In genomic region chr7:44415047-44415446, GRCh38 we compare ENCODE assay signal across 15 cellular contexts.
A peak's percentile ranks its signal among the peaks of the same experiment; 100 is the strongest.
DNase-seq lines count a peak whose midpoint lies in the region; ATAC-seq lines count a peak whose summit lies in the region.
"Had no signal": no experiment of that assay in that cellular context is flagged by ENCODE, and none has a peak within 500 bp of the region (broad histone marks: within the 10 kb centered on the region; RNA-seq: fewer than 3 reads in every experiment).

No MANE protein-coding gene starts in this region.

- peaks cover 23% of the 10 kb centered on the region for H3K4me1 Mint-ChIP-seq in T-helper 17 cell

- H3K36me3 Mint-ChIP-seq in T-helper 17 cell (ENCODE audit: low read depth): peaks cover 4% of the 10 kb centered on the region

- DNase-seq in AG08395 (ENCODE audit: low spot score) (peak; percentile 40), HCEC 1CT (peak; percentile 57), T-helper 17 cell (no peak), foreskin melanocyte (peak; percentile 16), nucleus accumbens (lab: John Stamatoyannopoulos, UW) (no peak), NCI-H748 (lab: John Stamatoyannopoulos, UW; ENCODE audit: unreplicated experiment) (no peak)
- no peak for DNase-seq in stimulated activated CD4-positive, alpha-beta T cell treated with anti-CD3 and anti-CD28 coated beads, Interleukin-2, amount 100 ng/mL, for 24 hours
- DNase-seq: activated gamma-delta T cell treated with Interleukin-2 at 50 U/mL for 16 hours; BE2C; KBM-7; NCI-H1694 treated with DMSO at 0.1 percent for 48 hours; stimulated activated CD4-positive, alpha-beta T cell treated with anti-CD3 and anti-CD28 coated beads, Interleukin-4, amount 100 ng/mL, for 24 hours; stimulated activated naive CD4-positive, alpha-beta T cell had no signal

- ATAC-seq in T-helper 17 cell (no peak), GM18907 (IDR thresholded peaks at IDR 0.05; ENCODE audit: unreplicated experiment) (no peak)
- ATAC-seq: activated CD4-positive, CD25-positive, alpha-beta regulatory T cell treated with anti-CD3 and anti-CD28 coated beads, Interleukin-2, amount 50 U/mL, for 24 hours had no signal

- no peak overlapping the region for H3K4me3 Mint-ChIP-seq in T-helper 17 cell

- no peaks in the 10 kb centered on the region for H3K9me3 ChIP-seq in T-helper 17 cell (ENCODE audit: control insufficient read depth, low read length, poor library complexity, severe bottlenecking)
- H3K9me3 ChIP-seq: BE2C had no signal

- H3K27me3 Mint-ChIP-seq in T-helper 17 cell: no peaks in the 10 kb centered on the region

- H3K27ac Mint-ChIP-seq in T-helper 17 cell: peak overlapping the region; percentile 72

Comparison
In these comparisons a context has a peak if more than half of its experiments do, and no peak if none do; other contexts are left out.
1. DNase-seq: peak in AG08395 (single experiment), HCEC 1CT (single experiment) and foreskin melanocyte (single experiment); none in T-helper 17 cell (0 of 3), nucleus accumbens (0 of 56), stimulated activated CD4-positive, alpha-beta T cell treated with anti-CD3 and anti-CD28 coated beads, Interleukin-2, amount 100 ng/mL, for 24 hours (0 of 2) and NCI-H748 (single experiment).